Comparison of ENCODE assay signal across 9 cellular contexts in genomic region chr7:43164757-43165156, GRCh38. TPM values are rescaled to one million over a fixed set of nuclear protein-coding genes. Genes with fewer than 3 reads are reported as not detected.
DNase-seq lines count a peak whose midpoint lies in the region; ATAC-seq and TF ChIP-seq lines count a peak whose summit lies in the region.
"Had no signal": no experiment of that assay in that cellular context is flagged by ENCODE, and none has a peak within 500 bp of the region (broad histone marks: within the 10 kb centered on the region; RNA-seq: fewer than 3 reads in every experiment).

No MANE protein-coding gene starts in this region.

- no peak overlapping the region for H3K27ac ChIP-seq in SJCRH30

- no peaks in the 10 kb centered on the region for H3K9me3 ChIP-seq in SJCRH30 (replicated peaks)

- H3K4me1 ChIP-seq in SJCRH30, result no peaks in the 10 kb centered on the region

- DNase-seq in HFF-Myc (ENCODE audit: extremely low read depth, low read depth), result peak; percentile 68
- DNase-seq in NCI-H226, result peak; percentile 90
- peak; percentile 84 for DNase-seq in fibroblast of villous mesenchyme (ENCODE audit: low read depth)
- no peak for DNase-seq in mesenteric fat pad (ENCODE audit: low spot score)
- no peak for DNase-seq in NCI-H345 treated with DMSO at 0.1 percent for 48 hours (lab: John Stamatoyannopoulos, UW; ENCODE audit: unreplicated experiment)
- DNase-seq in SJCRH30, result no peak
- DNase-seq in HUDEP-2 (lab: John Stamatoyannopoulos, UW; ENCODE audit: unreplicated experiment in 76 of 76), result no peak

- H3K27me3 ChIP-seq in SJCRH30, result no peaks in the 10 kb centered on the region

- no peaks in the 10 kb centered on the region for H3K36me3 ChIP-seq in SJCRH30

- peak; percentile 97 for ATAC-seq in GM18502 (IDR thresholded peaks at IDR 0.05; ENCODE audit: poor library complexity, unreplicated experiment)

- TF ChIP-seq CTCF in HFF-Myc (IDR thresholded peaks at IDR 0.05; ENCODE audit: low read depth, low read length, missing control alignments), result no peak
- no peak for TF ChIP-seq CTCF in fibroblast of villous mesenchyme (IDR thresholded peaks at IDR 0.05; ENCODE audit: insufficient read depth, low read depth, low read length)

- H3K4me3 ChIP-seq in HFF-Myc (replicated peaks; ENCODE audit: low read depth, low read length) (no peak overlapping the region), fibroblast of villous mesenchyme (ENCODE audit: low read depth, low read length) (no peak overlapping the region), SJCRH30 (no peak overlapping the region)

RNA-seq across cellular contexts. Expression of gene HECW1, which starts 52.3 kb away (rescaled TPM):
- total RNA-seq in fibroblast of villous mesenchyme (1.7 and 3.2 TPM in 2 replicates), mesenteric fat pad (2.6 TPM)
- not detected in 2 replicates for total RNA-seq in SJCRH30 (2014; rRNA removed; shearing (Covaris generic))
- total RNA-seq: T-helper 2 cell treated with Interferon-gamma antibody and Interleukin-4, amounts not matched to agents 100 ng/mL and 5 ng/mL, for 36 hours had no signal

Comparison
In these comparisons a context has a peak if more than half of its experiments do, and no peak if none do; other contexts are left out.
1. DNase-seq: peak in HFF-Myc (single experiment), NCI-H226 (single experiment) and fibroblast of villous mesenchyme (single experiment); none in mesenteric fat pad (single experiment), NCI-H345 treated with DMSO at 0.1 percent for 48 hours (single experiment), SJCRH30 (0 of 2) and HUDEP-2 (0 of 76).